ENCODE assay signal across 1 cellular context in the genomic region with DNA sequence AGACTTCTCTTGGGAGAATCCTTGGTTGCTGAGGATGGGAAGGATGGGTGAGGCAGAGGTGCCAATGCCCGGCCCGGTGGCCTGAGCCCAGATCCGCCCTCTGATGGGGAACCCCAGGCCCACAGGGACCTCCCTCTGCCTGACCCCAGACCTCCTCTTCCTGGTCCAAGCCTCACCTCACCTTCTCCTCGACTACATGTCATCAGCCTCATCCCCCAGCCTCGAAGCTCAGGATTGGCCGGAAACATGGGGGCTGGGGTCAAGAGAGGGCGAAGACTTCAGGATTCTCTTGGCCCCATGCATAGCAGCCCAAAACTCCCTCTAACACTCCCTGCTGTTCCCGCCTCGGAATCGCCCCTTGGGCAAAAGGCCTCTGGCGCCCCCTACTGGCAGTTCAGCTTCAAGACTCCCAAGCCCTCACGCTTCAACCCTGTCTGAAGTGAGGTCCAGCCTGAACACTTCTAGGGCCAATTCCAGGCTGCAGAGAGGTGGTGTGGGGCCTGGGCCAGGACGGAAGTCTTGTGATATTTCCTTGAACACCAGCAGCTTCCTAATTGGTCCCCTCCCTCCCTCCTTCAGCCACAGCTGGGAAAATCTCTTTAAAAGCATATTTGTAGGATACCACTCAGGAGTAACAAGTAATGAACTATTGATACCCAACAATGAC.
TF ChIP-seq lines count a peak whose summit lies in the region.

No MANE protein-coding gene starts in this region.

TF ChIP-seq in HepG2, 621 proteins besides CTCF, POLR2A, EP300 and RAD21 (continued from another document and continues in another):
- TF ChIP-seq, protein P1, sequence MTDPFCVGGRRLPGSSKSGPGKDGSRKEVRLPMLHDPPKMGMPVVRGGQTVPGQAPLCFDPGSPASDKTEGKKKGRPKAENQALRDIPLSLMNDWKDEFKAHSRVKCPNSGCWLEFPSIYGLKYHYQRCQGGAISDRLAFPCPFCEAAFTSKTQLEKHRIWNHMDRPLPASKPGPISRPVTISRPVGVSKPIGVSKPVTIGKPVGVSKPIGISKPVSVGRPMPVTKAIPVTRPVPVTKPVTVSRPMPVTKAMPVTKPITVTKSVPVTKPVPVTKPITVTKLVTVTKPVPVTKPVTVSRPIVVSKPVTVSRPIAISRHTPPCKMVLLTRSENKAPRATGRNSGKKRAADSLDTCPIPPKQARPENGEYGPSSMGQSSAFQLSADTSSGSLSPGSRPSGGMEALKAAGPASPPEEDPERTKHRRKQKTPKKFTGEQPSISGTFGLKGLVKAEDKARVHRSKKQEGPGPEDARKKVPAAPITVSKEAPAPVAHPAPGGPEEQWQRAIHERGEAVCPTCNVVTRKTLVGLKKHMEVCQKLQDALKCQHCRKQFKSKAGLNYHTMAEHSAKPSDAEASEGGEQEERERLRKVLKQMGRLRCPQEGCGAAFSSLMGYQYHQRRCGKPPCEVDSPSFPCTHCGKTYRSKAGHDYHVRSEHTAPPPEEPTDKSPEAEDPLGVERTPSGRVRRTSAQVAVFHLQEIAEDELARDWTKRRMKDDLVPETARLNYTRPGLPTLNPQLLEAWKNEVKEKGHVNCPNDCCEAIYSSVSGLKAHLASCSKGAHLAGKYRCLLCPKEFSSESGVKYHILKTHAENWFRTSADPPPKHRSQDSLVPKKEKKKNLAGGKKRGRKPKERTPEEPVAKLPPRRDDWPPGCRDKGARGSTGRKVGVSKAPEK (CRISPR knock-in tag; IDR thresholded peaks at IDR 0.05; ENCODE audit: borderline replicate concordance), result 0 out of 2 replicates have a peak, but pooled peaks have one; percentile 40
- peak; percentile 89 for TF ChIP-seq XRCC5 (optimal IDR thresholded peaks at IDR 0.05; ENCODE audit: low read length)
- TF ChIP-seq ZSCAN20 (CRISPR knock-in tag; IDR thresholded peaks at IDR 0.05; ENCODE audit: borderline replicate concordance), result no peak
- TF ChIP-seq ZNF331 (CRISPR knock-in tag; IDR thresholded peaks at IDR 0.05), result no peak
- 0 out of 2 replicates have a peak, but pooled peaks have one; percentile 10 for TF ChIP-seq GABPA (IDR thresholded peaks at IDR 0.05; ENCODE audit: low read depth, low read length)
- TF ChIP-seq GABPA (CRISPR knock-in tag; IDR thresholded peaks at IDR 0.05; ENCODE audit: low read depth), result no peak
- TF ChIP-seq ZBTB21 (CRISPR knock-in tag; IDR thresholded peaks at IDR 0.05), result no peak
- no peak for TF ChIP-seq ZNF776 (CRISPR knock-in tag; IDR thresholded peaks at IDR 0.05)
- no peak for TF ChIP-seq CBFB (CRISPR knock-in tag; IDR thresholded peaks at IDR 0.05)
- TF ChIP-seq, protein P2, sequence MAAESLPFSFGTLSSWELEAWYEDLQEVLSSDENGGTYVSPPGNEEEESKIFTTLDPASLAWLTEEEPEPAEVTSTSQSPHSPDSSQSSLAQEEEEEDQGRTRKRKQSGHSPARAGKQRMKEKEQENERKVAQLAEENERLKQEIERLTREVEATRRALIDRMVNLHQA (CRISPR knock-in tag; IDR thresholded peaks at IDR 0.05), result peak; percentile 22; the same call in 1 of the 2 replicates
- TF ChIP-seq ZNF556 (CRISPR knock-in tag; IDR thresholded peaks at IDR 0.05; ENCODE audit: borderline replicate concordance), result 0 out of 2 replicates have a peak, but pooled peaks have one; percentile 56
- peak; percentile 63; the same call in 1 of the 2 replicates for TF ChIP-seq ZNF605 (CRISPR knock-in tag; IDR thresholded peaks at IDR 0.05)
- TF ChIP-seq ZNF598 (CRISPR knock-in tag; IDR thresholded peaks at IDR 0.05; ENCODE audit: borderline replicate concordance), result peak; percentile 51; the same call in 1 of the 2 replicates
- TF ChIP-seq, protein P3, sequence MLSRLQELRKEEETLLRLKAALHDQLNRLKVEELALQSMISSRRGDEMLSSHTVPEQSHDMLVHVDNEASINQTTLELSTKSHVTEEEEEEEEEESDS (CRISPR knock-in tag; IDR thresholded peaks at IDR 0.05; ENCODE audit: borderline replicate concordance), result 0 out of 2 replicates have a peak, but pooled peaks have one; percentile 33
- TF ChIP-seq, protein P4, sequence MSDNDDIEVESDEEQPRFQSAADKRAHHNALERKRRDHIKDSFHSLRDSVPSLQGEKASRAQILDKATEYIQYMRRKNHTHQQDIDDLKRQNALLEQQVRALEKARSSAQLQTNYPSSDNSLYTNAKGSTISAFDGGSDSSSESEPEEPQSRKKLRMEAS (IDR thresholded peaks at IDR 0.05), result 0 out of 2 replicates have a peak, but pooled peaks have one; percentile 10
- TF ChIP-seq ZFP82 (CRISPR knock-in tag; IDR thresholded peaks at IDR 0.05; ENCODE audit: borderline replicate concordance), result no peak
- 0 out of 2 replicates have a peak, but pooled peaks have one; percentile 17 for TF ChIP-seq ELF3 (CRISPR knock-in tag; IDR thresholded peaks at IDR 0.05)
- 0 out of 2 replicates have a peak, but pooled peaks have one; percentile 52 for TF ChIP-seq NFATC3 (CRISPR knock-in tag; IDR thresholded peaks at IDR 0.05)
- 0 out of 2 replicates have a peak, but pooled peaks have one; percentile 62 for TF ChIP-seq FLYWCH1 (CRISPR knock-in tag; IDR thresholded peaks at IDR 0.05)
- TF ChIP-seq, protein P5, sequence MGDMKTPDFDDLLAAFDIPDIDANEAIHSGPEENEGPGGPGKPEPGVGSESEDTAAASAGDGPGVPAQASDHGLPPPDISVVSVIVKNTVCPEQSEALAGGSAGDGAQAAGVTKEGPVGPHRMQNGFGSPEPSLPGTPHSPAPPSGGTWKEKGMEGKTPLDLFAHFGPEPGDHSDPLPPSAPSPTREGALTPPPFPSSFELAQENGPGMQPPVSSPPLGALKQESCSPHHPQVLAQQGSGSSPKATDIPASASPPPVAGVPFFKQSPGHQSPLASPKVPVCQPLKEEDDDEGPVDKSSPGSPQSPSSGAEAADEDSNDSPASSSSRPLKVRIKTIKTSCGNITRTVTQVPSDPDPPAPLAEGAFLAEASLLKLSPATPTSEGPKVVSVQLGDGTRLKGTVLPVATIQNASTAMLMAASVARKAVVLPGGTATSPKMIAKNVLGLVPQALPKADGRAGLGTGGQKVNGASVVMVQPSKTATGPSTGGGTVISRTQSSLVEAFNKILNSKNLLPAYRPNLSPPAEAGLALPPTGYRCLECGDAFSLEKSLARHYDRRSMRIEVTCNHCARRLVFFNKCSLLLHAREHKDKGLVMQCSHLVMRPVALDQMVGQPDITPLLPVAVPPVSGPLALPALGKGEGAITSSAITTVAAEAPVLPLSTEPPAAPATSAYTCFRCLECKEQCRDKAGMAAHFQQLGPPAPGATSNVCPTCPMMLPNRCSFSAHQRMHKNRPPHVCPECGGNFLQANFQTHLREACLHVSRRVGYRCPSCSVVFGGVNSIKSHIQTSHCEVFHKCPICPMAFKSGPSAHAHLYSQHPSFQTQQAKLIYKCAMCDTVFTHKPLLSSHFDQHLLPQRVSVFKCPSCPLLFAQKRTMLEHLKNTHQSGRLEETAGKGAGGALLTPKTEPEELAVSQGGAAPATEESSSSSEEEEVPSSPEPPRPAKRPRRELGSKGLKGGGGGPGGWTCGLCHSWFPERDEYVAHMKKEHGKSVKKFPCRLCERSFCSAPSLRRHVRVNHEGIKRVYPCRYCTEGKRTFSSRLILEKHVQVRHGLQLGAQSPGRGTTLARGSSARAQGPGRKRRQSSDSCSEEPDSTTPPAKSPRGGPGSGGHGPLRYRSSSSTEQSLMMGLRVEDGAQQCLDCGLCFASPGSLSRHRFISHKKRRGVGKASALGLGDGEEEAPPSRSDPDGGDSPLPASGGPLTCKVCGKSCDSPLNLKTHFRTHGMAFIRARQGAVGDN (CRISPR knock-in tag; IDR thresholded peaks at IDR 0.05), result peak; percentile 33; the same call in 1 of the 2 replicates
- peak; percentile 26; the same call in 1 of the 2 replicates for TF ChIP-seq YEATS2 (CRISPR knock-in tag; IDR thresholded peaks at IDR 0.05; ENCODE audit: borderline replicate concordance)
- TF ChIP-seq HNF4G (IDR thresholded peaks at IDR 0.05; ENCODE audit: borderline replicate concordance, low read depth, low read length), result no peak
- no peak for TF ChIP-seq HNF4G (CRISPR knock-in tag; IDR thresholded peaks at IDR 0.05; ENCODE audit: borderline replicate concordance, low read depth)
- TF ChIP-seq ZNF34 (CRISPR knock-in tag; IDR thresholded peaks at IDR 0.05; ENCODE audit: borderline replicate concordance), result peak; percentile 48; the same call in 1 of the 2 replicates
- 0 out of 2 replicates have a peak, but pooled peaks have one; percentile 44 for TF ChIP-seq ESRRA (CRISPR knock-in tag; IDR thresholded peaks at IDR 0.05; ENCODE audit: low read depth)
- TF ChIP-seq SMC3 (IDR thresholded peaks at IDR 0.05; ENCODE audit: low read length), result peak; percentile 99
- no peak for TF ChIP-seq ZFP90 (CRISPR knock-in tag; IDR thresholded peaks at IDR 0.05; ENCODE audit: borderline replicate concordance)
- 0 out of 2 replicates have a peak, but pooled peaks have one; percentile 33 for TF ChIP-seq ZNF570 (CRISPR knock-in tag; IDR thresholded peaks at IDR 0.05; ENCODE audit: borderline replicate concordance)
- TF ChIP-seq, protein P6, sequence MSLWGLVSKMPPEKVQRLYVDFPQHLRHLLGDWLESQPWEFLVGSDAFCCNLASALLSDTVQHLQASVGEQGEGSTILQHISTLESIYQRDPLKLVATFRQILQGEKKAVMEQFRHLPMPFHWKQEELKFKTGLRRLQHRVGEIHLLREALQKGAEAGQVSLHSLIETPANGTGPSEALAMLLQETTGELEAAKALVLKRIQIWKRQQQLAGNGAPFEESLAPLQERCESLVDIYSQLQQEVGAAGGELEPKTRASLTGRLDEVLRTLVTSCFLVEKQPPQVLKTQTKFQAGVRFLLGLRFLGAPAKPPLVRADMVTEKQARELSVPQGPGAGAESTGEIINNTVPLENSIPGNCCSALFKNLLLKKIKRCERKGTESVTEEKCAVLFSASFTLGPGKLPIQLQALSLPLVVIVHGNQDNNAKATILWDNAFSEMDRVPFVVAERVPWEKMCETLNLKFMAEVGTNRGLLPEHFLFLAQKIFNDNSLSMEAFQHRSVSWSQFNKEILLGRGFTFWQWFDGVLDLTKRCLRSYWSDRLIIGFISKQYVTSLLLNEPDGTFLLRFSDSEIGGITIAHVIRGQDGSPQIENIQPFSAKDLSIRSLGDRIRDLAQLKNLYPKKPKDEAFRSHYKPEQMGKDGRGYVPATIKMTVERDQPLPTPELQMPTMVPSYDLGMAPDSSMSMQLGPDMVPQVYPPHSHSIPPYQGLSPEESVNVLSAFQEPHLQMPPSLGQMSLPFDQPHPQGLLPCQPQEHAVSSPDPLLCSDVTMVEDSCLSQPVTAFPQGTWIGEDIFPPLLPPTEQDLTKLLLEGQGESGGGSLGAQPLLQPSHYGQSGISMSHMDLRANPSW (CRISPR knock-in tag; IDR thresholded peaks at IDR 0.05; ENCODE audit: borderline replicate concordance), result no peak
- no peak for TF ChIP-seq SMYD3 (CRISPR knock-in tag; IDR thresholded peaks at IDR 0.05)
- peak; percentile 31; the same call in 1 of the 2 replicates for TF ChIP-seq CBX5 (CRISPR knock-in tag; IDR thresholded peaks at IDR 0.05; ENCODE audit: borderline replicate concordance)
- peak; percentile 45; the same call in 1 of the 2 replicates for TF ChIP-seq ZNF317 (CRISPR knock-in tag; IDR thresholded peaks at IDR 0.05)
- TF ChIP-seq, protein P7, sequence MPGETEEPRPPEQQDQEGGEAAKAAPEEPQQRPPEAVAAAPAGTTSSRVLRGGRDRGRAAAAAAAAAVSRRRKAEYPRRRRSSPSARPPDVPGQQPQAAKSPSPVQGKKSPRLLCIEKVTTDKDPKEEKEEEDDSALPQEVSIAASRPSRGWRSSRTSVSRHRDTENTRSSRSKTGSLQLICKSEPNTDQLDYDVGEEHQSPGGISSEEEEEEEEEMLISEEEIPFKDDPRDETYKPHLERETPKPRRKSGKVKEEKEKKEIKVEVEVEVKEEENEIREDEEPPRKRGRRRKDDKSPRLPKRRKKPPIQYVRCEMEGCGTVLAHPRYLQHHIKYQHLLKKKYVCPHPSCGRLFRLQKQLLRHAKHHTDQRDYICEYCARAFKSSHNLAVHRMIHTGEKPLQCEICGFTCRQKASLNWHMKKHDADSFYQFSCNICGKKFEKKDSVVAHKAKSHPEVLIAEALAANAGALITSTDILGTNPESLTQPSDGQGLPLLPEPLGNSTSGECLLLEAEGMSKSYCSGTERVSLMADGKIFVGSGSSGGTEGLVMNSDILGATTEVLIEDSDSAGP (CRISPR knock-in tag; IDR thresholded peaks at IDR 0.05; ENCODE audit: borderline replicate concordance), result peak; percentile 63; the same call in 1 of the 2 replicates
- TF ChIP-seq PITX1 (CRISPR knock-in tag; IDR thresholded peaks at IDR 0.05), result 0 out of 2 replicates have a peak, but pooled peaks have one; percentile 30
- TF ChIP-seq STAG1 (CRISPR knock-in tag; IDR thresholded peaks at IDR 0.05), result peak; percentile 99
- TF ChIP-seq SOX6 (IDR thresholded peaks at IDR 0.05), result no peak
- TF ChIP-seq SOX6 (CRISPR knock-in tag; IDR thresholded peaks at IDR 0.05), result 0 out of 2 replicates have a peak, but pooled peaks have one; percentile 34
- 0 out of 2 replicates have a peak, but pooled peaks have one; percentile 39 for TF ChIP-seq ZNF891 (CRISPR knock-in tag; IDR thresholded peaks at IDR 0.05)
- TF ChIP-seq GATAD2A (CRISPR knock-in tag; IDR thresholded peaks at IDR 0.05), result 0 out of 2 replicates have a peak, but pooled peaks have one; percentile 22
- peak; percentile 68; the same call in 1 of the 2 replicates for TF ChIP-seq MIER2 (CRISPR knock-in tag; IDR thresholded peaks at IDR 0.05)
- 0 out of 2 replicates have a peak, but pooled peaks have one; percentile 73 for TF ChIP-seq MZF1 (CRISPR knock-in tag; IDR thresholded peaks at IDR 0.05; ENCODE audit: borderline replicate concordance)
- peak; percentile 16 for TF ChIP-seq ZFP36 (IDR thresholded peaks at IDR 0.05; ENCODE audit: borderline replicate concordance, low read depth, low read length, partially characterized antibody)
- TF ChIP-seq BHLHE40 (IDR thresholded peaks at IDR 0.05; ENCODE audit: low read length), result peak; percentile 26; the same call in 1 of the 2 replicates
- peak; percentile 27; the same call in 1 of the 2 replicates for TF ChIP-seq MAFF (IDR thresholded peaks at IDR 0.05; ENCODE audit: low read depth, low read length)
- 0 out of 2 replicates have a peak, but pooled peaks have one; percentile 41 for TF ChIP-seq ZNF510 (CRISPR knock-in tag; IDR thresholded peaks at IDR 0.05; ENCODE audit: low read depth)
- TF ChIP-seq ZNF44 (CRISPR knock-in tag; IDR thresholded peaks at IDR 0.05), result 0 out of 2 replicates have a peak, but pooled peaks have one; percentile 38
- TF ChIP-seq KLF11 (CRISPR knock-in tag; IDR thresholded peaks at IDR 0.05), result no peak
- no peak for TF ChIP-seq SRY (CRISPR knock-in tag; IDR thresholded peaks at IDR 0.05)
- TF ChIP-seq, protein P8, sequence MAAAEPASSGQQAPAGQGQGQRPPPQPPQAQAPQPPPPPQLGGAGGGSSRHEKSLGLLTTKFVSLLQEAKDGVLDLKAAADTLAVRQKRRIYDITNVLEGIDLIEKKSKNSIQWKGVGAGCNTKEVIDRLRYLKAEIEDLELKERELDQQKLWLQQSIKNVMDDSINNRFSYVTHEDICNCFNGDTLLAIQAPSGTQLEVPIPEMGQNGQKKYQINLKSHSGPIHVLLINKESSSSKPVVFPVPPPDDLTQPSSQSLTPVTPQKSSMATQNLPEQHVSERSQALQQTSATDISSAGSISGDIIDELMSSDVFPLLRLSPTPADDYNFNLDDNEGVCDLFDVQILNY (CRISPR knock-in tag; conservative IDR thresholded peaks at IDR 0.05), result peak; percentile 84; the same call in 1 of the 2 replicates
- TF ChIP-seq ZSCAN9 (CRISPR knock-in tag; IDR thresholded peaks at IDR 0.05; ENCODE audit: borderline replicate concordance), result peak; percentile 51; the same call in 1 of the 2 replicates
- no peak for TF ChIP-seq SRF (IDR thresholded peaks at IDR 0.05; ENCODE audit: low read depth, low read length)
- 0 out of 2 replicates have a peak, but pooled peaks have one; percentile 38 for TF ChIP-seq PAX8 (CRISPR knock-in tag; IDR thresholded peaks at IDR 0.05; ENCODE audit: borderline replicate concordance)
- no peak for TF ChIP-seq ZNF124 (CRISPR knock-in tag; IDR thresholded peaks at IDR 0.05)
